Comparison of ENCODE assay signal across 9 cellular contexts in genomic region chr13:99969368-99969933, GRCh38. TPM values are rescaled to one million over a fixed set of nuclear protein-coding genes. Genes with fewer than 3 reads are reported as not detected.
DNase-seq lines count a peak whose midpoint lies in the region; ATAC-seq and TF ChIP-seq lines count a peak whose summit lies in the region.
"Had no signal": no experiment of that assay in that cellular context is flagged by ENCODE, and none has a peak within 500 bp of the region (broad histone marks: within the 10 kb centered on the region; RNA-seq: fewer than 3 reads in every experiment).

No MANE protein-coding gene starts in this region.

- peaks cover 21 to 25% (median 24%) of the 10 kb centered on the region in 3 donors for H3K4me1 Mint-ChIP-seq in T-cell

- H3K4me3 ChIP-seq in H7 (ENCODE audit: insufficient read depth, low read depth, low read length) = peak overlapping the region; percentile 96
- peak overlapping the region; percentile 43 for H3K4me3 ChIP-seq in effector memory CD4-positive, alpha-beta T cell (ENCODE audit: insufficient read depth, low read depth, low read length, poor library complexity, severe bottlenecking)
- H3K4me3 ChIP-seq in psoas muscle = peak overlapping the region; percentile 54
- H3K4me3 ChIP-seq in GM23248 = no peak overlapping the region

- CTCF ChIA-PET in T-cell (lab: Charles Lee) = interaction anchor here in 1 of 2 donors (0.6 kb wide), 1 partner anchor 494 kb away, joined by 3 read pairs; no protein-coding TSS in a partner anchor

- peak overlapping the region; percentile 67 to 82 (median 78) for H3K4me3 Mint-ChIP-seq in T-cell

- H3K9me3 ChIP-seq in effector memory CD4-positive, alpha-beta T cell (ENCODE audit: control insufficient read depth, low read length) = no peaks in the 10 kb centered on the region
- H3K9me3 ChIP-seq in psoas muscle = no peaks in the 10 kb centered on the region
- no peaks in the 10 kb centered on the region for H3K9me3 ChIP-seq in GM23248 (ENCODE audit: low read depth)

- H3K79me2 ChIP-seq in GM23248 (ENCODE audit: insufficient read depth) = no peaks in the 10 kb centered on the region

- TF ChIP-seq CTCF in psoas muscle (IDR thresholded peaks at IDR 0.05) = no peak

- DNase-seq in H7 = peak; percentile 68
- DNase-seq in T-cell = no peak
- DNase-seq in effector memory CD4-positive, alpha-beta T cell = no peak
- DNase-seq in psoas muscle = no peak
- no peak for DNase-seq in COLO829 (ENCODE audit: low spot score)
- no peak for DNase-seq in NK-92 (lab: John Stamatoyannopoulos, UW; ENCODE audit: unreplicated experiment)
- DNase-seq in GM23248 = no peak
- DNase-seq: effector CD4-positive, alpha-beta T cell had no signal

- no peaks in the 10 kb centered on the region for H3K36me3 Mint-ChIP-seq in T-cell

- H3K27ac ChIP-seq in effector memory CD4-positive, alpha-beta T cell (ENCODE audit: insufficient read depth, low read length, poor library complexity, severe bottlenecking) = no peak overlapping the region
- H3K27ac ChIP-seq in psoas muscle = no peak overlapping the region
- no peak overlapping the region for H3K27ac ChIP-seq in GM23248

- no peak overlapping the region for H3K9ac ChIP-seq in GM23248

- no peaks in the 10 kb centered on the region for H3F3A ChIP-seq in GM23248 (ENCODE audit: insufficient read depth)

- H3K36me3 ChIP-seq in H7 (replicated peaks; ENCODE audit: control insufficient read depth, insufficient read depth, low read length) = peaks cover 7% of the 10 kb centered on the region
- H3K36me3 ChIP-seq in effector memory CD4-positive, alpha-beta T cell (ENCODE audit: control insufficient read depth, insufficient read depth, low read length) = no peaks in the 10 kb centered on the region
- H3K36me3 ChIP-seq in psoas muscle (ENCODE audit: insufficient read depth in 1 of 2, low read depth in 1 of 2) = no peaks in the 10 kb centered on the region
- no peaks in the 10 kb centered on the region for H3K36me3 ChIP-seq in GM23248 (ENCODE audit: low read depth)

- no peak overlapping the region for H2AFZ ChIP-seq in GM23248

- WGBS in psoas muscle, 3 donors = 3 to 5% (median 4%) methylated on average over 45 to 60 of the region's 60 CpGs
- 10 to 13% methylated on average over 38 to 56 of the region's 60 CpGs for WGBS in GM23248 (ENCODE audit: low coverage in 1 of 2, low lambda C conversion rate in 2 of 2, missing lambda C conversion rate in 2 of 2), 2 experiments

- no peak overlapping the region for H3K4me2 ChIP-seq in GM23248 (ENCODE audit: unreplicated experiment)

- POLR2A ChIA-PET in T-cell (lab: Charles Lee) = interaction anchor here in 1 of 2 donors (0.8 kb wide), 1 partner anchor 56 kb away, joined by 4 read pairs; no protein-coding TSS in a partner anchor

- intact Hi-C loops in psoas muscle (cut with DNase I) = no loop called here

- no peaks in the 10 kb centered on the region for H3K9me2 ChIP-seq in GM23248 (ENCODE audit: insufficient read depth)

- peaks cover 35% of the 10 kb centered on the region for H3K27me3 ChIP-seq in H7 (ENCODE audit: control insufficient read depth, insufficient read depth, low read length)
- peaks cover 82% of the 10 kb centered on the region for H3K27me3 ChIP-seq in effector memory CD4-positive, alpha-beta T cell (replicated peaks; ENCODE audit: control insufficient read depth, insufficient read depth, low read length, poor library complexity, severe bottlenecking)
- peaks cover 16 to 97% (median 46%) of the 10 kb centered on the region in 3 donors for H3K27me3 ChIP-seq in psoas muscle (ENCODE audit: insufficient read depth in 3 of 3, low read length in 2 of 3)
- H3K27me3 ChIP-seq in GM23248 (replicated peaks; ENCODE audit: insufficient read depth) = peaks cover 81% of the 10 kb centered on the region

- ATAC-seq in T-cell (replicated peaks in 1 of 4) = peak in 1 of 4 experiments; percentile 7
- peak in 1 of 4 donors; percentile 48 for ATAC-seq in psoas muscle
- no peak for ATAC-seq in HG03045 (IDR thresholded peaks at IDR 0.05; ENCODE audit: unreplicated experiment)

- H3K9me3 Mint-ChIP-seq in T-cell = peaks cover 0 to 15% (median 6%) of the 10 kb centered on the region in 3 donors

- peaks cover 35% of the 10 kb centered on the region for H3K4me1 ChIP-seq in effector memory CD4-positive, alpha-beta T cell (ENCODE audit: control insufficient read depth, insufficient read depth, low read length, poor library complexity, severe bottlenecking)
- H3K4me1 ChIP-seq in psoas muscle (peaks cover 15% of the 10 kb centered on the region), GM23248 (ENCODE audit: insufficient read depth) (peaks cover 4% of the 10 kb centered on the region; the same call in 1 of the 2 replicates)

- H3K27me3 Mint-ChIP-seq in T-cell = peaks cover 59 to 70% of the 10 kb centered on the region in 2 donors

- H3K27ac Mint-ChIP-seq in T-cell = peak overlapping the region; percentile 61 to 87

- H4K20me1 ChIP-seq in GM23248 (ENCODE audit: insufficient read depth) = no peaks in the 10 kb centered on the region

- in situ Hi-C loops in GM23248 (cut with MboI) = no loop called here

RNA-seq across cellular contexts. Expression of gene ZIC5, which starts 2.1 kb away (rescaled TPM):
- total RNA-seq in H7 (2014; rRNA removed; shearing (Covaris generic)) = 45.9 and 51.4 TPM in 2 replicates
- total RNA-seq in T-cell (under 1 TPM in 3 of 5 donors, not detected in 2; 0.07 to 0.09 (median 0.09) TPM), psoas muscle (not detected)
- polyA plus RNA-seq in psoas muscle (not detected), GM23248 (2016; fragmentation: Nextera tagmentation; extraction: Ambion mirVana) (not detected in 2 replicates)
- not detected in 2 replicates for total RNA-seq in GM23248 (2014; rRNA removed; shearing (Covaris generic))

RNA-seq across cellular contexts. Expression of gene ZIC2, which starts 12.1 kb away (rescaled TPM):
- total RNA-seq in H7 (2014; rRNA removed; shearing (Covaris generic)) = 93.0 and 96.6 TPM in 2 replicates
- total RNA-seq in T-cell = under 1 TPM in 3 of 5 donors, not detected in 2; 0.10 to 0.88 (median 0.85) TPM
- not detected for total RNA-seq in psoas muscle
- polyA plus RNA-seq in psoas muscle = under 1 TPM in 2 of 3 donors, not detected in 1; 0.01 to 0.06 TPM
- total RNA-seq in GM23248 (2014; rRNA removed; shearing (Covaris generic)) = not detected in 2 replicates
- not detected in 2 replicates for polyA plus RNA-seq in GM23248 (2016; fragmentation: Nextera tagmentation; extraction: Ambion mirVana)

Comparison
In these comparisons a context has a peak if more than half of its experiments do, and no peak if none do; other contexts are left out.
1. RNA of gene ZIC5, which starts 2.1 kb away (total RNA-seq): 45.9 to 51.4 TPM in H7; 0.07 to 0.09 TPM in T-cell, not detected in psoas muscle and not detected in GM23248; every median in the first group is over 10 times any median in the second.
2. RNA of gene ZIC2, which starts 12.1 kb away (total RNA-seq): 93.0 to 96.6 TPM in H7; 0.10 to 0.88 TPM in T-cell, not detected in psoas muscle and not detected in GM23248; every median in the first group is over 10 times any median in the second.